In genomic region chr17:44807093-44807816, GRCh38 we compare ENCODE assay signal across 15 cellular contexts. TPM values are rescaled to one million over a fixed set of nuclear protein-coding genes. Genes with fewer than 3 reads are reported as not detected.
"Had no signal": no experiment of that assay in that cellular context is flagged by ENCODE, and none has a peak within 500 bp of the region (broad histone marks: within the 10 kb centered on the region; RNA-seq: fewer than 3 reads in every experiment).

No MANE protein-coding gene starts in this region.

- H3K4me3 Mint-ChIP-seq: activated CD4-positive, alpha-beta T cell treated with anti-CD3 and anti-CD28 coated beads, Interleukin-2, amount 10 ng/mL, durations not matched to agents 24 days and 14 days; activated naive CD4-positive, alpha-beta T cell treated with anti-CD3 and anti-CD28 coated beads, Interleukin-2, amount 10 ng/mL, durations not matched to agents 7 days and 5 days; effector memory CD8-positive, alpha-beta T cell; naive thymus-derived CD4-positive, alpha-beta T cell; type B pancreatic cell had no signal

- H3K36me3 Mint-ChIP-seq: activated naive CD4-positive, alpha-beta T cell treated with anti-CD3 and anti-CD28 coated beads, Interleukin-2, amount 10 ng/mL, durations not matched to agents 7 days and 5 days; naive thymus-derived CD4-positive, alpha-beta T cell had no signal

- ATAC-seq: effector memory CD8-positive, alpha-beta T cell; lower lobe of right lung; naive thymus-derived CD4-positive, alpha-beta T cell; sciatic nerve had no signal

- DNase-seq: activated CD4-positive, alpha-beta T cell treated with anti-CD3 and anti-CD28 coated beads, Interleukin-2, amount 10 ng/mL, durations not matched to agents 24 days and 14 days; activated naive CD4-positive, alpha-beta T cell treated with anti-CD3 and anti-CD28 coated beads, Interleukin-2, amount 10 ng/mL, durations not matched to agents 7 days and 5 days; central memory CD4-positive, alpha-beta T cell; cortex of kidney; effector memory CD8-positive, alpha-beta T cell; hippocampal formation; lower lobe of right lung; midbrain; naive thymus-derived CD4-positive, alpha-beta T cell; stimulated activated naive CD4-positive, alpha-beta T cell; T-helper 1 cell had no signal

- H3K27me3 Mint-ChIP-seq: type B pancreatic cell had no signal

- H3K9me3 Mint-ChIP-seq: activated CD4-positive, alpha-beta T cell treated with anti-CD3 and anti-CD28 coated beads, Interleukin-2, amount 10 ng/mL, durations not matched to agents 24 days and 14 days; activated naive CD4-positive, alpha-beta T cell treated with anti-CD3 and anti-CD28 coated beads, Interleukin-2, amount 10 ng/mL, durations not matched to agents 7 days and 5 days; effector memory CD8-positive, alpha-beta T cell; naive thymus-derived CD4-positive, alpha-beta T cell; type B pancreatic cell had no signal

- H3K9me3 ChIP-seq: lower lobe of right lung had no signal

- H3K27ac ChIP-seq: epithelial cell of prostate, lower lobe of right lung, WERI-Rb-1 had no signal

- H3K4me3 ChIP-seq: lower lobe of right lung had no signal

- H3K4me1 ChIP-seq: lower lobe of right lung had no signal

- H3K27ac Mint-ChIP-seq: activated CD4-positive, alpha-beta T cell treated with anti-CD3 and anti-CD28 coated beads, Interleukin-2, amount 10 ng/mL, durations not matched to agents 24 days and 14 days; activated naive CD4-positive, alpha-beta T cell treated with anti-CD3 and anti-CD28 coated beads, Interleukin-2, amount 10 ng/mL, durations not matched to agents 7 days and 5 days; effector memory CD8-positive, alpha-beta T cell; naive thymus-derived CD4-positive, alpha-beta T cell; type B pancreatic cell had no signal

- H3K4me1 Mint-ChIP-seq: activated CD4-positive, alpha-beta T cell treated with anti-CD3 and anti-CD28 coated beads, Interleukin-2, amount 10 ng/mL, durations not matched to agents 24 days and 14 days; activated naive CD4-positive, alpha-beta T cell treated with anti-CD3 and anti-CD28 coated beads, Interleukin-2, amount 10 ng/mL, durations not matched to agents 7 days and 5 days; naive thymus-derived CD4-positive, alpha-beta T cell had no signal

RNA-seq across cellular contexts. Expression of gene GJC1, which starts 22.8 kb away (rescaled TPM):
- polyA plus RNA-seq: naive thymus-derived CD4-positive, alpha-beta T cell had no signal

RNA-seq across cellular contexts. Expression of gene HIGD1B, which starts 40.4 kb away (rescaled TPM):
- total RNA-seq: activated CD4-positive, alpha-beta T cell treated with anti-CD3 and anti-CD28 coated beads, Interleukin-2, amount 10 ng/mL, durations not matched to agents 24 days and 14 days; naive thymus-derived CD4-positive, alpha-beta T cell had no signal
- polyA plus RNA-seq: naive thymus-derived CD4-positive, alpha-beta T cell had no signal
